Comparison of ENCODE assay signal across 11 cellular contexts in the genomic region with DNA sequence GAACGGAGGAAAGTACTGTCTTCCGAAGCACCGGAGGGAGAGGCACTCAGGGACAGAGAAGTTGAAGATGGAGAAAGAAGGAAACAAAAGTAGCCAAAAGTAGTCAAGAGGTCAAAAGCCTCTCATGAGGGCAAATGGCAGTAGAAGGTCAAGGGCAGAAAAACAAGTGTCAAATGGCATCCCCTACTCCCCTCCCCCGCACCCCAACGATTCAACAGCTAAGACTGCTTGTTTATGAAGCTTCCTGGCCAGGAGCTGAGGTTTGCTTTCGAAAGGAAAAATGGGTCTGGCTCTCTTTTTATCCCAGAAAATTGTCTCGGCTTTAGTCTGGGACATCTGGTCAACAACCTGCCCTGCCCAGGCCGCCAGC. TPM values are rescaled to one million over a fixed set of nuclear protein-coding genes. Genes with fewer than 3 reads are reported as not detected.
A peak's percentile ranks its signal among the peaks of the same experiment; 100 is the strongest.
DNase-seq lines count a peak whose midpoint lies in the region; ATAC-seq, FAIRE-seq and TF ChIP-seq lines count a peak whose summit lies in the region.
"Had no signal": no experiment of that assay in that cellular context is flagged by ENCODE, and none has a peak within 500 bp of the region (broad histone marks: within the 10 kb centered on the region; RNA-seq: fewer than 3 reads in every experiment).

No MANE protein-coding gene starts in this region.

- H3K79me2 ChIP-seq in astrocyte (ENCODE audit: insufficient read depth, low read length) = no peaks in the 10 kb centered on the region

- H3K27me3 ChIP-seq in astrocyte (ENCODE audit: insufficient read depth, low read length) = peaks cover 43% of the 10 kb centered on the region
- H3K27me3 ChIP-seq in right lobe of liver = peaks cover 3 to 14% of the 10 kb centered on the region in 2 donors

- H3K36me3 ChIP-seq in astrocyte (ENCODE audit: insufficient read depth, low read length) (peaks cover 9% of the 10 kb centered on the region), right lobe of liver (no peaks in the 10 kb centered on the region)

- TF ChIP-seq CTCF in astrocyte (IDR thresholded peaks at IDR 0.05; ENCODE audit: insufficient read depth, low read depth, low read length) (no peak), right lobe of liver (IDR thresholded peaks at IDR 0.05) (no peak), RWPE1 (conservative IDR thresholded peaks at IDR 0.05; ENCODE audit: low read depth) (no peak)

- H3K4me3 ChIP-seq in astrocyte (ENCODE audit: insufficient read depth, low read depth, low read length) (peak overlapping the region; percentile 51), right lobe of liver (peak overlapping the region in 2 of 3 donors; percentile 37 to 39)

- H3K4me1 ChIP-seq in astrocyte (ENCODE audit: insufficient read depth, low read length) = peaks cover 16% of the 10 kb centered on the region
- peaks cover 0 to 32% (median 5%) of the 10 kb centered on the region in 4 donors for H3K4me1 ChIP-seq in right lobe of liver

- no peak overlapping the region for H3K27ac Mint-ChIP-seq in astrocyte (ENCODE audit: unreplicated experiment)

- H3K9me3 ChIP-seq in astrocyte (ENCODE audit: insufficient read depth, low read depth, low read length) (no peaks in the 10 kb centered on the region), right lobe of liver (no peaks in the 10 kb centered on the region)

- intact Hi-C loops in right lobe of liver (cut with DNase I) = no loop called here
- intact Hi-C loops in posterior vena cava (cut with DNase I) = no loop called here

- H3K27ac ChIP-seq in astrocyte (ENCODE audit: low read depth, low read length) = no peak overlapping the region
- no peak overlapping the region for H3K27ac ChIP-seq in right lobe of liver
- H3K27ac ChIP-seq in temporal lobe (ENCODE audit: low read depth, low read length) = peak overlapping the region; percentile 28
- H3K27ac ChIP-seq in RWPE1 = no peak overlapping the region

- peak overlapping the region; percentile 91 for H3K4me2 ChIP-seq in astrocyte (ENCODE audit: low read length)

- H3K9me3 Mint-ChIP-seq in activated T-cell treated with anti-CD3 and anti-CD28 coated beads, Interleukin-2, amount 50 U/mL, for 4 hours = no peaks in the 10 kb centered on the region
- no peaks in the 10 kb centered on the region for H3K9me3 Mint-ChIP-seq in astrocyte (ENCODE audit: unreplicated experiment)

- DNase-seq in activated T-cell treated with anti-CD3 and anti-CD28 coated beads, Interleukin-2, amount 50 U/mL, for 4 hours = no peak
- DNase-seq in activated T-cell treated with anti-CD3 and anti-CD28 coated beads for 4 hours (no peak), astrocyte (ENCODE audit: low read depth) (no peak), right lobe of liver (no peak), RWPE1 (ENCODE audit: low spot score) (no peak), posterior vena cava (ENCODE audit: low spot score) (no peak)
- no peak for DNase-seq in stimulated activated CD4-positive, alpha-beta T cell treated with anti-CD3 and anti-CD28 coated beads, Interleukin-4, amount 100 ng/mL, for 1 hour
- DNase-seq: kidney glomerular epithelial cell, NCI-H1694 had no signal

- WGBS in right lobe of liver (ENCODE audit: insufficient coverage, low coverage, low lambda C conversion rate, missing lambda C conversion rate) = 55% methylated on average over 6 of the region's 8 CpGs

- H3K36me3 Mint-ChIP-seq in activated T-cell treated with anti-CD3 and anti-CD28 coated beads, Interleukin-2, amount 50 U/mL, for 4 hours (ENCODE audit: insufficient read depth) = peaks cover 1% of the 10 kb centered on the region
- H3K36me3 Mint-ChIP-seq in astrocyte (ENCODE audit: low read depth, unreplicated experiment) = no peaks in the 10 kb centered on the region

- CTCF ChIA-PET in RWPE1 (lab: Yijun Ruan, JAX) = no interaction called here

- peaks cover 43% of the 10 kb centered on the region for H3K27me3 Mint-ChIP-seq in activated T-cell treated with anti-CD3 and anti-CD28 coated beads, Interleukin-2, amount 50 U/mL, for 4 hours (ENCODE audit: low read depth)
- peaks cover 40% of the 10 kb centered on the region for H3K27me3 Mint-ChIP-seq in astrocyte (ENCODE audit: low read depth, unreplicated experiment)

- no peak for FAIRE-seq in astrocyte (lab: Jason Lieb, UNC)
- FAIRE-seq: D721Med had no signal

- ATAC-seq in activated T-cell treated with anti-CD3 and anti-CD28 coated beads, Interleukin-2, amount 50 U/mL, for 4 hours = no peak
- ATAC-seq in right lobe of liver = no peak

- H3K9ac ChIP-seq in astrocyte (ENCODE audit: low read length) = no peak overlapping the region

- no peak overlapping the region for H2AFZ ChIP-seq in astrocyte (ENCODE audit: low read depth, low read length)

- H3K4me1 Mint-ChIP-seq in activated T-cell treated with anti-CD3 and anti-CD28 coated beads, Interleukin-2, amount 50 U/mL, for 4 hours (ENCODE audit: low read depth) = peaks cover 43% of the 10 kb centered on the region
- peaks cover 10% of the 10 kb centered on the region for H3K4me1 Mint-ChIP-seq in astrocyte (ENCODE audit: low read depth, unreplicated experiment)

- no peak for TF ChIP-seq POLR2A in right lobe of liver (IDR thresholded peaks at IDR 0.05)

- POLR2A ChIA-PET in RWPE1 (lab: Yijun Ruan, JAX; ENCODE audit: low non-redundant PET) = no interaction called here

- peaks cover 45% of the 10 kb centered on the region for H4K20me1 ChIP-seq in astrocyte (ENCODE audit: insufficient read depth, low read length)

- peak overlapping the region; percentile 36 for H3K4me3 Mint-ChIP-seq in activated T-cell treated with anti-CD3 and anti-CD28 coated beads, Interleukin-2, amount 50 U/mL, for 4 hours
- H3K4me3 Mint-ChIP-seq in astrocyte (ENCODE audit: unreplicated experiment) = peak overlapping the region; percentile 73

RNA-seq across cellular contexts. Expression of a gene that starts 2.1 kb away (rescaled TPM):
- not detected for total RNA-seq in activated T-cell treated with anti-CD3 and anti-CD28 coated beads, Interleukin-2, amount 50 U/mL, for 4 hours
- total RNA-seq in astrocyte (not detected in 2 replicates), right lobe of liver (not detected), temporal lobe (95.6 TPM), posterior vena cava (not detected)

Comparison
In these comparisons a context has a peak if more than half of its experiments do, and no peak if none do; other contexts are left out.
1. RNA of a gene that starts 2.1 kb away (total RNA-seq): 95.6 TPM in temporal lobe (single experiment); not detected in right lobe of liver, not detected in activated T-cell treated with anti-CD3 and anti-CD28 coated beads, Interleukin-2, amount 50 U/mL, for 4 hours, not detected in astrocyte and not detected in posterior vena cava; every median in the first group is over 10 times any median in the second.